In the genomic region with DNA sequence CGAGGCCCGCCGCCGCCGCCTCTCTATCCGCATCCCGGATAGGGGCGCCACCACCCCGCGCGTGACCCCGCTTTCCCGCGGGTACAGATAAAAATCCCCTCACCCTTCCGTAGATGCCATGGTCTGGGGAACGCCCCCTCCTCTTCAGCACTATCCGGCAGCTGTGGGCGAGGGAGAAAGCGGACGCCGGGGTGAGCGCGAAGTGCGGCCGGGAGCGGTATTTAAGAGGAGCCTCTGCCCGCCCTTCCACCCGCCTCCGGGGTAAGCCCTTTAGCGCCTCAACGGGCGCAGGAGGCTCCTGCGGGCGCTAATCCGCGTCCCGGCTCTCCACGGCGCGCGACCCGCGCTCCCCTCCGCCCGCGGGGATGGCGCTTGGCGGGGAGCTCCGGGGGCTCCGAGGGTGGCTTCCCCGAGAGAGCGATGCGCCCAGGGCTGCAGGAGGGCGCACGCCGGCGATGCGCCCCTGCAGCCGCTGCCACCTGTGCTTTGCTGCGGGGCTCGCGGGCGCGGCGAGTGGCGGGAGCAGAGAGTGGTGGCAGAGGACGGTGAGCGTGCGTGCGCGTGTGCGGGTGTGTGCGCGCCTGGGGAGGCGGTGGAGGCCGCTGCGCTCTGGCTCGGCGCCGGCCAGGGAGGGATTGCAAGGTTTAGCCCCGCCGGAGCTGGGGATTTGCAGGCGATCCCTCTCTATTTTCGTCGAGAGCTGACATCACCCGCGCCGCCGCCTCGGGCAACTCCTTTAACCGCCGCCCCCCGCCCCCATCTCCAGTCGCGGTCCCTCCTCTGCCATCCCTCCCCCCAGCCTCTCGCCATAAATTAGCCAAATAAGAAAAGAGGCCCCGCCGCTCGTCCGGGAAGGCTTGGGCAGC, we compare ENCODE assay signal across 8 cellular contexts. TPM values are rescaled to one million over a fixed set of nuclear protein-coding genes. Genes with fewer than 3 reads are reported as not detected.
A peak's percentile ranks its signal among the peaks of the same experiment; 100 is the strongest.
DNase-seq lines count a peak whose midpoint lies in the region; ATAC-seq and TF ChIP-seq lines count a peak whose summit lies in the region.

A gene (minus strand): TSS at position 712 of the 866 bp plus-strand sequence. CDS start 592 bp downstream, at position 120.

- CTCF ChIA-PET in AG04449 (lab: Yijun Ruan, JAX): interaction anchor here (1.0 to 1.6 kb wide), 7 partner anchors 9 to 907 kb away, joined by 3 to 9 read pairs (median 3); no protein-coding TSS in a partner anchor

- H3K27ac ChIP-seq in esophagus squamous epithelium: no peak within 1 kb of the TSS

- H3K4me3 ChIP-seq in AG04449 (ENCODE audit: low read depth, low read length) (peak within 1 kb of the TSS; percentile 54), GM12875 (ENCODE audit: low read depth, low read length) (peak within 1 kb of the TSS; percentile 14), esophagus squamous epithelium (peak within 1 kb of the TSS; percentile 26 to 64 (median 42))

- H3K4me1 ChIP-seq in esophagus squamous epithelium: peaks cover 13 to 26% (median 23%) of the 10 kb centered on the region in 3 donors

- 6 to 26% methylated on average over 8 to 12 of the region's 100 CpGs for WGBS in esophagus squamous epithelium, 2 donors

- no peaks in the 10 kb centered on the region for H3K9me3 Mint-ChIP-seq in natural killer cell

- POLR2A ChIA-PET in AG04449 (lab: Yijun Ruan, JAX): interaction anchor here (0.7 kb wide), 1 partner anchor 198 kb away, joined by 3 read pairs; no protein-coding TSS in a partner anchor

- no peaks in the 10 kb centered on the region for H3K9me3 ChIP-seq in T-helper 17 cell (ENCODE audit: control insufficient read depth, low read length, poor library complexity, severe bottlenecking)
- H3K9me3 ChIP-seq in esophagus squamous epithelium: no peaks in the 10 kb centered on the region

- no peak for DNase-seq in AG04449 (ENCODE audit: low read depth, low spot score)
- DNase-seq in T-helper 17 cell: no peak
- DNase-seq in esophagus squamous epithelium (lab: John Stamatoyannopoulos, UW): no peak
- no peak for DNase-seq in natural killer cell
- no peak for DNase-seq in SW 1271 (lab: John Stamatoyannopoulos, UW)
- no peak for DNase-seq in HCEC 1CT

- H3K36me3 ChIP-seq in esophagus squamous epithelium: no peaks in the 10 kb centered on the region

- H3K4me1 Mint-ChIP-seq in T-helper 17 cell (peaks cover 12% of the 10 kb centered on the region), natural killer cell (peaks cover 0 to 5% of the 10 kb centered on the region in 2 donors)

- TF ChIP-seq POLR2A in esophagus squamous epithelium (IDR thresholded peaks at IDR 0.05): no peak

- no peak for TF ChIP-seq CTCF in AG04449 (IDR thresholded peaks at IDR 0.05; ENCODE audit: insufficient read depth, low read length, missing control alignments)
- TF ChIP-seq CTCF in GM12875 (IDR thresholded peaks at IDR 0.05; ENCODE audit: borderline replicate concordance, insufficient read depth, low read depth, low read length): no peak
- no peak for TF ChIP-seq CTCF in esophagus squamous epithelium (IDR thresholded peaks at IDR 0.05)
- TF ChIP-seq CTCF in natural killer cell (IDR thresholded peaks at IDR 0.05): no peak

- ATAC-seq in T-helper 17 cell (no peak), natural killer cell (no peak), GM19452 (IDR thresholded peaks at IDR 0.05; ENCODE audit: unreplicated experiment) (no peak)

- H3K36me3 Mint-ChIP-seq in T-helper 17 cell (ENCODE audit: low read depth): peaks cover 7% of the 10 kb centered on the region
- H3K36me3 Mint-ChIP-seq in natural killer cell: no peaks in the 10 kb centered on the region

- H3K27me3 Mint-ChIP-seq in T-helper 17 cell (peaks cover 86% of the 10 kb centered on the region), natural killer cell (ENCODE audit: low read depth in 2 of 2) (peaks cover 61 to 79% of the 10 kb centered on the region in 2 donors)

- no peak within 1 kb of the TSS for H3K27ac Mint-ChIP-seq in T-helper 17 cell
- no peak within 1 kb of the TSS for H3K27ac Mint-ChIP-seq in natural killer cell

- intact Hi-C loops in esophagus squamous epithelium (cut with DNase I): no loop called here
- intact Hi-C loops in natural killer cell (cut with micrococcal nuclease): no loop called here

- H3K4me3 Mint-ChIP-seq in T-helper 17 cell (peak within 1 kb of the TSS; percentile 80), natural killer cell (peak within 1 kb of the TSS; percentile 61)

- H3K27me3 ChIP-seq in esophagus squamous epithelium: peaks cover 0 to 100% (median 10%) of the 10 kb centered on the region in 4 donors

RNA-seq across cellular contexts. Expression of the gene that starts here (rescaled TPM):
- total RNA-seq in T-helper 17 cell (under 1 TPM in 1 of 2 donors, not detected in 1; 0.12 TPM), esophagus squamous epithelium (under 1 TPM in 3 of 4 donors, not detected in 1; 0.04 to 0.61 (median 0.19) TPM), natural killer cell (under 1 TPM in 1 of 3 donors, not detected in 2; 0.02 TPM)
